Comparison of ENCODE assay signal across 8 cellular contexts in the genomic region with DNA sequence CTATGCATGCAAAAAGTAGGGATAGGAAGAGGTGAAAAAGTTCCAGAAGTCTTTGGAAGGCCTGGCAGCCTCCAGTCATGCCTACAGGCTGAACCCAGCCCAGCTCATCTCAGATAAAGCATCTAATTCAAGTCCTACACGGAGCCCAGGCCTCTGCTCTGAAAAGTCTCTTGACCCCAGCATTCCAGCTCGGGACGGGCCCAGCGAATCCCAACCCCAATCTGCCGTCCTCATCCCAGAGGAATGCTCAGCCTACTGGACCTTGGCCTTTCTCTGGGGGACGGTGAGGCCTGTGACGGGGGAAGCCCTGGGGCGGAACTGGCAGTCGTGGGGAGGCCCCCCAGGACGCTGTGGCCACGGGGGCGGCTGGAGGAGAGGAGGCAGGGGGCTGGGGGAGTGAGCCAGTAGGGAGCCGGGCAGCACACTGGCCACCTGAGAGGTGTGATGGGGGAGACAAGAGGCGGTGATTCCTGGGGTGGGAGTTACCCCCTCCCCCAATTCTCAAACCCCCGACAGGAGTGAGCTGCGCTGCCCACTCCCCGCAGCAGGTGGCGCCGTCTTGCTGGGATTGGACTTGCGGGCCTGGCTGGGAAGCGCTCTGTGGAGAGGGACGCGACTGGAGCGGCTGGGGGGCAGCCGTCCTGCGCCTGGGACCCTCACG.
DNase-seq lines count a peak whose midpoint lies in the region; ATAC-seq and TF ChIP-seq lines count a peak whose summit lies in the region.

No MANE protein-coding gene starts in this region.

- no peak for ATAC-seq in GM19351 (IDR thresholded peaks at IDR 0.05; ENCODE audit: unreplicated experiment)

- H3K27me3 ChIP-seq in mucosa of rectum (ENCODE audit: control insufficient read depth in 2 of 2, insufficient read depth in 2 of 2, low read length in 2 of 2) = no peaks in the 10 kb centered on the region

- no peaks in the 10 kb centered on the region for H3K9me3 ChIP-seq in mucosa of rectum (ENCODE audit: control insufficient read depth in 2 of 2, low read length in 2 of 2)

- H3K36me3 ChIP-seq in mucosa of rectum (ENCODE audit: control insufficient read depth in 2 of 2, insufficient read depth in 2 of 2, low read length in 2 of 2) = no peaks in the 10 kb centered on the region

- DNase-seq in DMS 273 (lab: John Stamatoyannopoulos, UW; ENCODE audit: unreplicated experiment) (peak; percentile 59), DMS 273 treated with DMSO at 0.1 percent for 48 hours (lab: John Stamatoyannopoulos, UW) (no peak), NCI-H2227 treated with DMSO at 0.1 percent for 48 hours (lab: John Stamatoyannopoulos, UW) (peak; percentile 41), epithelial cell of proximal tubule (ENCODE audit: low read depth) (peak; percentile 51)
- DNase-seq in activated CD8-positive, alpha-beta memory T cell treated with anti-CD3 and anti-CD28 coated beads, Interleukin-2, amount 50 U/mL, for 48 hours = peak; percentile 85
- peak; percentile 38 for DNase-seq in stimulated activated CD8-positive, alpha-beta memory T cell treated with anti-CD3 and anti-CD28 coated beads, Interleukin-4, amount 100 ng/mL, for 24 hours (ENCODE audit: low read depth)

- H3K4me1 ChIP-seq in mucosa of rectum (ENCODE audit: control insufficient read depth in 2 of 2, insufficient read depth in 2 of 2, low read length in 2 of 2) = peaks cover 25 to 40% of the 10 kb centered on the region in 2 donors

- peak overlapping the region; percentile 58 to 65 for H3K27ac ChIP-seq in mucosa of rectum (ENCODE audit: low read depth in 2 of 2, low read length in 2 of 2)

- peak overlapping the region; percentile 80 to 83 for H3K9ac ChIP-seq in mucosa of rectum (ENCODE audit: low read depth in 1 of 2, low read length in 2 of 2)

- H3K4me3 ChIP-seq in epithelial cell of proximal tubule (ENCODE audit: low read depth, low read length) (peak overlapping the region; percentile 41), mucosa of rectum (ENCODE audit: low read length in 2 of 2) (peak overlapping the region; percentile 69 to 77)

- peak; percentile 76 for TF ChIP-seq CTCF in epithelial cell of proximal tubule (conservative IDR thresholded peaks at IDR 0.05; ENCODE audit: low read depth, low read length)
